ENCODE assay signal across 11 cellular contexts in genomic region chr4:105594094-105595010, GRCh38. TPM values are rescaled to one million over a fixed set of nuclear protein-coding genes. Genes with fewer than 3 reads are reported as not detected.
DNase-seq lines count a peak whose midpoint lies in the region; ATAC-seq, FAIRE-seq and TF ChIP-seq lines count a peak whose summit lies in the region.
"Had no signal": no experiment of that assay in that cellular context is flagged by ENCODE, and none has a peak within 500 bp of the region (broad histone marks: within the 10 kb centered on the region; RNA-seq: fewer than 3 reads in every experiment).

No MANE protein-coding gene starts in this region.

- no peak for TF ChIP-seq CTCF in GM10266 (IDR thresholded peaks at IDR 0.05; ENCODE audit: control insufficient read depth, insufficient read depth, low read depth, missing control alignments)
- TF ChIP-seq CTCF in progenitor cell of endocrine pancreas (IDR thresholded peaks at IDR 0.05; ENCODE audit: unreplicated experiment) = no peak

- peaks cover 14% of the 10 kb centered on the region for H3K4me1 Mint-ChIP-seq in progenitor cell of endocrine pancreas (ENCODE audit: low read depth)
- H3K4me1 Mint-ChIP-seq: central memory CD8-positive, alpha-beta T cell had no signal

- no peak for FAIRE-seq in frontal cortex (lab: Jason Lieb, UNC)

- DNase-seq in GM10266 (ENCODE audit: extremely low spot score) (peak; percentile 24), RKO (ENCODE audit: low spot score) (no peak), progenitor cell of endocrine pancreas (ENCODE audit: low spot score, unreplicated experiment) (no peak), frontal cortex (ENCODE audit: low spot score in 2 of 2) (no peak), AG08396 (ENCODE audit: low spot score) (no peak)
- DNase-seq: MG63 had no signal

- H3K9me3 Mint-ChIP-seq in progenitor cell of endocrine pancreas (ENCODE audit: low read depth) = no peaks in the 10 kb centered on the region
- H3K9me3 Mint-ChIP-seq: central memory CD8-positive, alpha-beta T cell had no signal

- H3K27me3 Mint-ChIP-seq in progenitor cell of endocrine pancreas = no peaks in the 10 kb centered on the region

- H3K27ac Mint-ChIP-seq in progenitor cell of endocrine pancreas = no peak overlapping the region

- H3K4me3 Mint-ChIP-seq in progenitor cell of endocrine pancreas (ENCODE audit: low read depth) = no peak overlapping the region
- H3K4me3 Mint-ChIP-seq: central memory CD8-positive, alpha-beta T cell had no signal

- ATAC-seq in GM19455 (IDR thresholded peaks at IDR 0.05; ENCODE audit: unreplicated experiment) = peak; percentile 77
- ATAC-seq in HG03103 (IDR thresholded peaks at IDR 0.05; ENCODE audit: low read depth, unreplicated experiment) = peak; percentile 92
- peak; percentile 31 for ATAC-seq in esophagus mucosa

- no peaks in the 10 kb centered on the region for H3K36me3 Mint-ChIP-seq in progenitor cell of endocrine pancreas (ENCODE audit: insufficient read depth)

RNA-seq across cellular contexts. Expression of gene ARHGEF38, which starts 41.9 kb away (rescaled TPM):
- 0.32 TPM for total RNA-seq in esophagus mucosa
- total RNA-seq in progenitor cell of endocrine pancreas = 1.6 and 1.8 TPM in 2 replicates
- total RNA-seq in frontal cortex = under 0.01 TPM
- total RNA-seq: mononuclear cell had no signal

Comparison
In these comparisons a context has a peak if more than half of its experiments do, and no peak if none do; other contexts are left out.
1. ATAC-seq: peak in every context shown above with its lines; median percentile 92 in HG03103; 77 in GM19455; 31 in esophagus mucosa.